In the genomic region with DNA sequence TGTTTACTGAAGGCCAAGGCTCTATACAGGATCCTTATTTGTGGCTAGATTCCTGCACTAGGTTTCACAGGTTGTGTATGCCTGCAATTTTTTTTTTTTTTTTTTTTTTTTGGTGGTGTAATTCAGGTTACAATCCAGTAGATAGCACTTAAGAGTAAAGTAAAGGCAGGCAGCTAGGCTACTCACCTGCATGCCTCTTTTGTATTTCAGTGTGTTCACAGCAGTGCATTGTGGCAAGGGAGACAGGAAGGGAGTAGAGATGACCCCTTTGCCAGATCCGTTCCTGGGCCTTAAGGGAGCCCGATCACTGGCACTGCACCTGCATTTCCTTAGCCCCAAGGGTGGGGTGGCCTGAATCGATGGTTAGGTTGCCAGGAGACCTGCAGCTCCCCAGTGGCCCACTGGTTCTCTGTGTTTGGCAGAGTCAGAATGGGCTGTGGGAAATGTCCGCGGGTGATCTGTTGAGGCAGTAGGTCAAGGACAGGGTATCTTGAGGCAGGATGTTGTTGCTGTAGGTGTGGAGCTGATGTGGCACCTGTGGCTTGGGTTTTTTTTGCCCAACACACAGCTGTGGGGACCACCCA, we compare ENCODE assay signal across 20 cellular contexts.
"Had no signal": no experiment of that assay in that cellular context is flagged by ENCODE, and none has a peak within 500 bp of the region (broad histone marks: within the 10 kb centered on the region; RNA-seq: fewer than 3 reads in every experiment).

No MANE protein-coding gene starts in this region.

- H3K4me1 ChIP-seq: foreskin keratinocyte, neural progenitor cell, parathyroid adenoma, psoas muscle, right lobe of liver, tibial artery, upper lobe of left lung, uterus had no signal

- H3K27ac ChIP-seq: dorsolateral prefrontal cortex, epithelial cell of prostate, foreskin keratinocyte, neural progenitor cell, parathyroid adenoma, psoas muscle, right lobe of liver, tibial artery, upper lobe of left lung, uterus had no signal

- DNase-seq: cortex of kidney; dorsolateral prefrontal cortex; effector memory CD4-positive, alpha-beta T cell; kidney glomerular epithelial cell; mammary epithelial cell; natural killer cell; occipital lobe; psoas muscle; retina; right lobe of liver; stimulated activated CD4-positive, alpha-beta T cell treated with anti-CD3 and anti-CD28 coated beads, Interleukin-4, amount 100 ng/mL, for 1 hour; stimulated activated CD8-positive, alpha-beta memory T cell treated with anti-CD3 and anti-CD28 coated beads, Interleukin-4, amount 100 ng/mL, for 48 hours; stimulated activated naive CD8-positive, alpha-beta T cell treated with anti-CD3 and anti-CD28 coated beads, Interleukin-15, Interleukin-2, amounts not matched to agents 100 U/mL and 50 U/mL, for 24 hours; tibial artery; uterus had no signal

- H3K27me3 ChIP-seq: foreskin keratinocyte, neural progenitor cell, right lobe of liver, tibial artery, upper lobe of left lung, uterus had no signal

- H3K9me3 ChIP-seq: right lobe of liver, tibial artery, upper lobe of left lung, uterus had no signal

- H3K4me2 ChIP-seq: neural progenitor cell had no signal

- H3K36me3 ChIP-seq: neural progenitor cell, right lobe of liver, tibial artery, upper lobe of left lung, uterus had no signal

- H2AFZ ChIP-seq: parathyroid adenoma had no signal

- H3K4me3 ChIP-seq: dorsolateral prefrontal cortex, neural progenitor cell, psoas muscle, right lobe of liver, tibial artery, upper lobe of left lung, uterus had no signal

- H3K79me2 ChIP-seq: parathyroid adenoma had no signal
